ENCODE assay signal across 33 cellular contexts in the genomic region with DNA sequence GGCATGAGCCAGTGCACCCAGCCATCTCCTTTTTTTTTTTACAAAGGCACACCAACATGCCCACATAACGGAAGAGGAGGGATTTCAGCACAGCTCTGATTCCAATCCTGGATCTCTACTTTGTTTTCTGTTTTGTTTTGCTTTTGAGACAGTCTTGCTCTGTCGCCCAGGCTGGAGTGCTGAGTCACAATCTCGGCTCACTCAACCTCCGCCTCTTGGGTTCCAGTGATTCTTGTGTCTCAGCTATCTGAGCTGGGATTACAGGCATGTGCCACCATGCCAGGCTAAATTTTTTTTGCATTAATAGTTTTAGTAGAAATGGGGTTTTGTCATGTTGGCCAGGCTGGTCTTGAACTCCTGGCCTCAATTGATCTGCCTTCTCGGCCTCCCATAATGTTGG. TPM values are rescaled to one million over a fixed set of nuclear protein-coding genes. Genes with fewer than 3 reads are reported as not detected.
DNase-seq lines count a peak whose midpoint lies in the region; ATAC-seq, FAIRE-seq and TF ChIP-seq lines count a peak whose summit lies in the region.
"Had no signal": no experiment of that assay in that cellular context is flagged by ENCODE, and none has a peak within 500 bp of the region (broad histone marks: within the 10 kb centered on the region; RNA-seq: fewer than 3 reads in every experiment).

No MANE protein-coding gene starts in this region.

- no peak for ATAC-seq in effector memory CD8-positive, alpha-beta T cell (replicated peaks)
- ATAC-seq: activated T-cell treated with anti-CD3 and anti-CD28 coated beads, Interleukin-2, amount 50 U/mL, for 72 hours; body of pancreas; sciatic nerve; stimulated activated naive CD8-positive, alpha-beta T cell treated with anti-CD3 and anti-CD28 coated beads, Interleukin-15, amount 100 ng/mL, for 72 hours; T-helper 17 cell had no signal

- no peak overlapping the region for H4K8ac ChIP-seq in trophoblast cell (ENCODE audit: low read depth, low read length)

- H4K12ac ChIP-seq in trophoblast cell (ENCODE audit: low read depth, low read length), result no peak overlapping the region

- H3K4me1 ChIP-seq in trophoblast cell (ENCODE audit: control insufficient read depth in 1 of 2, insufficient read depth in 2 of 2, low read length in 2 of 2), result peaks cover 6 to 8% of the 10 kb centered on the region in 2 experiments
- H3K4me1 ChIP-seq: vagina had no signal

- H3K4ac ChIP-seq in trophoblast cell (ENCODE audit: low read depth, low read length), result no peak overlapping the region

- H3K4me3 ChIP-seq in bronchial epithelial cell (ENCODE audit: low read depth, low read length) (no peak overlapping the region), trophoblast cell (ENCODE audit: low read depth, low read length) (no peak overlapping the region), H7 (ENCODE audit: insufficient read depth, low read depth, low read length) (no peak overlapping the region)
- H3K4me3 ChIP-seq: body of pancreas, left ventricle myocardium inferior, PC-9, thoracic aorta, vagina had no signal

- no peak overlapping the region for H3K9ac ChIP-seq in trophoblast cell (ENCODE audit: low read length)

- no peak for FAIRE-seq in bronchial epithelial cell (lab: Jason Lieb, UNC)
- FAIRE-seq: islet of Langerhans had no signal

- TF ChIP-seq CTCF in bronchial epithelial cell (IDR thresholded peaks at IDR 0.05; ENCODE audit: insufficient read depth, low read length, severe bottlenecking), result no peak

- H4K91ac ChIP-seq in trophoblast cell (ENCODE audit: low read depth, low read length), result no peak overlapping the region

- peaks cover 3% of the 10 kb centered on the region for H3K36me3 Mint-ChIP-seq in effector memory CD8-positive, alpha-beta T cell (ENCODE audit: insufficient read depth)

- H3K27ac ChIP-seq in trophoblast cell (ENCODE audit: low read depth, low read length), result no peak overlapping the region
- H3K27ac ChIP-seq: body of pancreas, left ventricle myocardium inferior, PC-9, thoracic aorta, vagina had no signal

- no peak overlapping the region for H2AK5ac ChIP-seq in trophoblast cell (ENCODE audit: low read length)

- H3K4me3 Mint-ChIP-seq in effector memory CD8-positive, alpha-beta T cell, result no peak overlapping the region
- H3K4me3 Mint-ChIP-seq: activated T-cell treated with anti-CD3 and anti-CD28 coated beads, Interleukin-2, amount 50 U/mL, for 72 hours; stimulated activated naive CD8-positive, alpha-beta T cell treated with anti-CD3 and anti-CD28 coated beads, Interleukin-15, amount 100 ng/mL, for 72 hours; T-helper 17 cell had no signal

- H3K27ac Mint-ChIP-seq in effector memory CD8-positive, alpha-beta T cell, result no peak overlapping the region
- H3K27ac Mint-ChIP-seq: activated T-cell treated with anti-CD3 and anti-CD28 coated beads, Interleukin-2, amount 50 U/mL, for 72 hours; stimulated activated naive CD8-positive, alpha-beta T cell treated with anti-CD3 and anti-CD28 coated beads, Interleukin-15, amount 100 ng/mL, for 72 hours; T-helper 17 cell had no signal

- DNase-seq in EL (peak; percentile 41), OCI-M1 (lab: John Stamatoyannopoulos, UW) (peak; percentile 29), bronchial epithelial cell (ENCODE audit: low read depth) (peak; percentile 44), trophoblast cell (peak; percentile 45 to 73), H7 (no peak), NCI-H128 (lab: John Stamatoyannopoulos, UW; ENCODE audit: unreplicated experiment) (no peak), NCI-H2227 (lab: John Stamatoyannopoulos, UW; ENCODE audit: unreplicated experiment) (no peak)
- no peak for DNase-seq in effector memory CD8-positive, alpha-beta T cell
- DNase-seq: activated CD4-positive, alpha-beta T cell treated with anti-CD3 and anti-CD28 coated beads, Interleukin-2, amount 50 U/mL, for 48 hours; activated CD4-positive, CD25-positive, alpha-beta regulatory T cell treated with anti-CD3 and anti-CD28 coated beads, Interleukin-2, amount 50 U/mL, for 72 hours; activated naive CD4-positive, alpha-beta T cell; activated T-cell treated with anti-CD3 and anti-CD28 coated beads, Interleukin-2, amount 50 U/mL, for 72 hours; body of pancreas; DMS153; GDM1; glutamatergic neuron; left ventricle myocardium inferior; NCI-H1417 treated with DMSO at 0.1 percent for 48 hours; NCI-H2081; NCI-H2227 treated with DMSO at 0.1 percent for 48 hours; NCI-H526 treated with DMSO at 0.1 percent for 48 hours; PC-9; Right ventricle myocardium superior; stimulated activated CD4-positive, alpha-beta T cell treated with anti-CD3 and anti-CD28 coated beads, Interleukin-12 subunit alpha, Interleukin-12 subunit beta, amount 100 ng/mL, for 4 hours; stimulated activated CD4-positive, alpha-beta T cell treated with anti-CD3 and anti-CD28 coated beads, Interleukin-2, amount 100 ng/mL, for 48 hours; stimulated activated naive CD8-positive, alpha-beta T cell treated with anti-CD3 and anti-CD28 coated beads, Interleukin-15, amount 100 ng/mL, for 72 hours; T-helper 17 cell had no signal

- no peaks in the 10 kb centered on the region for H3K4me1 Mint-ChIP-seq in effector memory CD8-positive, alpha-beta T cell (ENCODE audit: low read depth in 2 of 2)
- H3K4me1 Mint-ChIP-seq: stimulated activated naive CD8-positive, alpha-beta T cell treated with anti-CD3 and anti-CD28 coated beads, Interleukin-15, amount 100 ng/mL, for 72 hours; T-helper 17 cell had no signal

- H3K9me3 ChIP-seq in trophoblast cell (ENCODE audit: insufficient read depth, low read depth, low read length), result peaks cover 4% of the 10 kb centered on the region
- H3K9me3 ChIP-seq: body of pancreas, left ventricle myocardium inferior, thoracic aorta, vagina had no signal

- no peak overlapping the region for H2AFZ ChIP-seq in trophoblast cell (ENCODE audit: insufficient read depth, low read length, poor library complexity)
- H2AFZ ChIP-seq: PC-9 had no signal

- H2BK12ac ChIP-seq in trophoblast cell (ENCODE audit: low read length), result no peak overlapping the region

- H3K79me1 ChIP-seq in trophoblast cell (ENCODE audit: low read length), result peaks cover 2% of the 10 kb centered on the region

- no peaks in the 10 kb centered on the region for H3K36me3 ChIP-seq in bronchial epithelial cell (ENCODE audit: control insufficient read depth, insufficient read depth, low read length)
- H3K36me3 ChIP-seq in trophoblast cell (ENCODE audit: control insufficient read depth in 1 of 2, insufficient read depth in 2 of 2, low read length in 2 of 2), result no peaks in the 10 kb centered on the region
- no peaks in the 10 kb centered on the region for H3K36me3 ChIP-seq in H7 (replicated peaks; ENCODE audit: control insufficient read depth, insufficient read depth, low read length)
- H3K36me3 ChIP-seq: left ventricle myocardium inferior, thoracic aorta, vagina had no signal

- H3K4me2 ChIP-seq in trophoblast cell (ENCODE audit: low read length), result no peak overlapping the region
- H3K4me2 ChIP-seq: PC-9 had no signal

- H3K9me3 Mint-ChIP-seq in effector memory CD8-positive, alpha-beta T cell, result no peaks in the 10 kb centered on the region
- H3K9me3 Mint-ChIP-seq: activated T-cell treated with anti-CD3 and anti-CD28 coated beads, Interleukin-2, amount 50 U/mL, for 72 hours; stimulated activated naive CD8-positive, alpha-beta T cell treated with anti-CD3 and anti-CD28 coated beads, Interleukin-15, amount 100 ng/mL, for 72 hours had no signal

- no peaks in the 10 kb centered on the region for H3K79me2 ChIP-seq in trophoblast cell (ENCODE audit: control insufficient read depth, insufficient read depth, low read length, poor library complexity)

- H3K18ac ChIP-seq in trophoblast cell (ENCODE audit: low read length), result no peak overlapping the region

- H3K27me3 ChIP-seq in bronchial epithelial cell (ENCODE audit: control insufficient read depth, insufficient read depth, low read length) (no peaks in the 10 kb centered on the region), trophoblast cell (ENCODE audit: insufficient read depth, low read length) (no peaks in the 10 kb centered on the region), H7 (ENCODE audit: control insufficient read depth, insufficient read depth, low read length) (no peaks in the 10 kb centered on the region)
- H3K27me3 ChIP-seq: body of pancreas, vagina had no signal

- H2BK120ac ChIP-seq in trophoblast cell (ENCODE audit: insufficient read depth, low read length, poor library complexity), result no peak overlapping the region

- no peak overlapping the region for H2BK5ac ChIP-seq in trophoblast cell (ENCODE audit: low read depth, low read length, poor library complexity)

- H3K27me3 Mint-ChIP-seq in effector memory CD8-positive, alpha-beta T cell, result no peaks in the 10 kb centered on the region
- H3K27me3 Mint-ChIP-seq: stimulated activated naive CD8-positive, alpha-beta T cell treated with anti-CD3 and anti-CD28 coated beads, Interleukin-15, amount 100 ng/mL, for 72 hours; T-helper 17 cell had no signal

- no CpG with 5 or more reads among the region's 5 CpGs for WGBS in trophoblast cell (ENCODE audit: extremely low coverage, insufficient coverage, insufficient read length)

- H3K23ac ChIP-seq in trophoblast cell (ENCODE audit: low read length), result no peak overlapping the region

- H3K14ac ChIP-seq in trophoblast cell (ENCODE audit: low read length), result no peak overlapping the region

RNA-seq across cellular contexts. Expression of a gene that starts 28.1 kb away (rescaled TPM):
- total RNA-seq in bronchial epithelial cell, result 0.51 and 0.79 TPM in 2 replicates
- polyA plus RNA-seq in trophoblast cell (2013), result 0.18 and 0.22 TPM in 2 replicates
- 0.18 and 0.24 TPM in 2 replicates for total RNA-seq in H7 (2014; rRNA removed; shearing (Covaris generic))
- total RNA-seq: activated T-cell treated with anti-CD3 and anti-CD28 coated beads, Interleukin-2, amount 50 U/mL, for 72 hours; body of pancreas; chondrocyte; left ventricle myocardium inferior; mesenteric fat pad; Right ventricle myocardium superior; T-helper 17 cell; thoracic aorta; vagina had no signal

RNA-seq across cellular contexts. Expression of a gene that starts 38.3 kb away (rescaled TPM):
- 20.4 and 23.7 TPM in 2 replicates for total RNA-seq in bronchial epithelial cell
- polyA plus RNA-seq in trophoblast cell (2013), result 22.5 and 23.6 TPM in 2 replicates
- 24.5 and 36.8 TPM in 2 replicates for total RNA-seq in H7 (2014; rRNA removed; shearing (Covaris generic))

Comparison
In these comparisons a context has a peak if more than half of its experiments do, and no peak if none do; other contexts are left out.
1. DNase-seq: peak in EL (single experiment), OCI-M1 (single experiment), bronchial epithelial cell (single experiment) and trophoblast cell (2 of 2); none in H7 (single experiment), effector memory CD8-positive, alpha-beta T cell (0 of 3), NCI-H128 (single experiment) and NCI-H2227 (single experiment).